ENCODE assay signal across 8 cellular contexts in the genomic region with DNA sequence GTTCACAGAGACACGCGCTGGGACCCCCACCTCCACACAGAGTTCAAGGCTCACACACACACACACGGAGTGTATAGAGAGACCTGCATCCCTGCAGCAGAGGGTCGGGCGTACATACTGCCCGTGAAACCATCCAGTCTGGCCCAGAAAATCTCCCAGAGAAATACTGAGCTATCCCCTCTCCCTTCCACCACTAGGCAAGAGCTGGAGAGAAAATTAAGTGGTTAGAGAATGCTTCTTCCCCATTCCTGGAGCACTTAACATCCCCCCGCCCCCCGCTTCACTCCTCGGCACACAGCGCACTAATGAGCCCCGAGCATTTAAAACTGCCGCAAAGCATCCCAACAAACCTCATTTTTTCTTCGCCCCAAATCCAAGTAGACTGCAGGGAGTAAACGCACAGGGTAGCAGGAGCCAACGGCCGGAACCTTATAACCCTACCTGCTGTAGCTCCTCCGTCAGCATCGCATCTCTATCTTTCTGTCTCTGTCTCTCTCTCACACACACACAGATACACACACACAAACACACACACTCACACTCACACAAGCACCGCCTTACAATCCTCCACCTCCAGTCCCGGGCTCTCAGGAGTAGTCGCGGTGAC. TPM values are rescaled to one million over a fixed set of nuclear protein-coding genes. Genes with fewer than 3 reads are reported as not detected.
A peak's percentile ranks its signal among the peaks of the same experiment; 100 is the strongest.
DNase-seq lines count a peak whose midpoint lies in the region; ATAC-seq and TF ChIP-seq lines count a peak whose summit lies in the region.

No MANE protein-coding gene starts in this region.

- 0 out of 2 replicates have a peak, but pooled peaks cover 5% of the 10 kb centered on the region for H3K79me2 ChIP-seq in PC-3 (ENCODE audit: low read length)

- peak overlapping the region; percentile 83 for H3K4me2 ChIP-seq in PC-3 (ENCODE audit: low read length)

- peak overlapping the region; percentile 89 for H3K4me3 ChIP-seq in PC-3 (ENCODE audit: low read length)
- peak overlapping the region; percentile 96 for H3K4me3 ChIP-seq in coronary artery
- peak overlapping the region; percentile 51 for H3K4me3 ChIP-seq in lung

- TF ChIP-seq CTCF in PC-3 (conservative IDR thresholded peaks at IDR 0.05; ENCODE audit: low read depth, low read length) (no peak), coronary artery (IDR thresholded peaks at IDR 0.05) (no peak), lung (IDR thresholded peaks at IDR 0.05; ENCODE audit: control extremely low read depth, extremely low read depth) (no peak), type B pancreatic cell (conservative IDR thresholded peaks at IDR 0.05) (peak; percentile 30)

- whole genome bisulfite sequencing in lung, 2 donors = 0% methylated on average over 22 of the region's 22 CpGs

- ATAC-seq in GM19395 (IDR thresholded peaks at IDR 0.05; ENCODE audit: unreplicated experiment) = peak; percentile 7
- peak; percentile 2 for ATAC-seq in PC-3
- ATAC-seq in lung (ENCODE audit: insufficient read depth, low FRiP score) = peak; percentile 0
- no peak for ATAC-seq in GM21529 (IDR thresholded peaks at IDR 0.05; ENCODE audit: unreplicated experiment)

- H3K9me3 ChIP-seq in PC-3 (ENCODE audit: low read length) (no peaks in the 10 kb centered on the region), lung (ENCODE audit: control insufficient read depth in 2 of 2, insufficient read depth in 1 of 2, low read length in 1 of 2) (no peaks in the 10 kb centered on the region)

- peak overlapping the region; percentile 91 for H2AFZ ChIP-seq in PC-3 (ENCODE audit: low read length)

- intact Hi-C loops in PC-3 (cut with micrococcal nuclease) = loop anchor here (2.0 to 5.0 kb wide), 4 partner anchors 23 to 366 kb away; no protein-coding TSS in a partner anchor

- peak overlapping the region; percentile 61 for H3K9ac ChIP-seq in PC-3 (ENCODE audit: low read length)

- H3K9me2 ChIP-seq in PC-3 (replicated peaks; ENCODE audit: low read length) = no peaks in the 10 kb centered on the region

- no peaks in the 10 kb centered on the region for H4K20me1 ChIP-seq in PC-3 (ENCODE audit: low read length)

- H3K27me3 Mint-ChIP-seq in type B pancreatic cell = peaks cover 10% of the 10 kb centered on the region

- H3K9me3 Mint-ChIP-seq in type B pancreatic cell = no peaks in the 10 kb centered on the region

- H3K4me1 ChIP-seq in PC-3 (ENCODE audit: insufficient read depth, low read length) = peaks cover 15% of the 10 kb centered on the region
- peaks cover 3 to 8% of the 10 kb centered on the region in 2 donors for H3K4me1 ChIP-seq in lung (ENCODE audit: control insufficient read depth in 2 of 2, insufficient read depth in 2 of 2, low read length in 2 of 2)

- H3K4me1 Mint-ChIP-seq in type B pancreatic cell (ENCODE audit: unreplicated experiment) = peaks cover 9% of the 10 kb centered on the region

- no peaks in the 10 kb centered on the region for H3F3A ChIP-seq in PC-3 (ENCODE audit: low read length, unreplicated experiment)

- no peaks in the 10 kb centered on the region for H3K27me3 ChIP-seq in PC-3 (ENCODE audit: low read length)
- no peaks in the 10 kb centered on the region for H3K27me3 ChIP-seq in lung (ENCODE audit: control insufficient read depth, insufficient read depth)

- H3K27ac Mint-ChIP-seq in type B pancreatic cell = no peak overlapping the region

- DNase-seq in CD1c-positive myeloid dendritic cell (ENCODE audit: extremely low spot score) (peak; percentile 67), PC-3 (peak; percentile 27), coronary artery (ENCODE audit: low spot score) (peak; percentile 78), lung (ENCODE audit: low spot score) (peak; percentile 48), type B pancreatic cell (ENCODE audit: extremely low spot score, unreplicated experiment) (no peak), NCI-H187 treated with DMSO at 0.1 percent for 48 hours (lab: John Stamatoyannopoulos, UW) (no peak)

- TSS peak; percentile 70 for BruUV-seq in PC-3 (replicated peaks; lab: Mats Ljungman, UMichigan)

- CTCF ChIA-PET in PC-3 (lab: Charles Lee) = interaction anchor here (0.5 to 2.6 kb wide), 10 partner anchors 145 to 429 kb away, joined by 3 to 11 read pairs (median 4); no protein-coding TSS in a partner anchor

- H3K36me3 Mint-ChIP-seq in type B pancreatic cell = peaks cover 21% of the 10 kb centered on the region

- H3K36me3 ChIP-seq in PC-3 (ENCODE audit: low read depth, low read length) = no peaks in the 10 kb centered on the region
- peaks cover 0 to 5% of the 10 kb centered on the region in 2 donors for H3K36me3 ChIP-seq in lung (ENCODE audit: control insufficient read depth in 2 of 2, insufficient read depth in 2 of 2, low read length in 2 of 2)

- POLR2A ChIA-PET in PC-3 (lab: Charles Lee; ENCODE audit: unreplicated experiment) = interaction anchor here (0.5 to 1.2 kb wide), 5 partner anchors 61 to 396 kb away, joined by 3 to 9 read pairs (median 3); no protein-coding TSS in a partner anchor

- no peak overlapping the region for H3K4me3 Mint-ChIP-seq in type B pancreatic cell

- peak overlapping the region; percentile 35 for H3K27ac ChIP-seq in PC-3 (ENCODE audit: low read length)
- peak overlapping the region; percentile 73 to 100 for H3K27ac ChIP-seq in coronary artery
- peak overlapping the region; percentile 66 to 94 for H3K27ac ChIP-seq in lung (ENCODE audit: low read depth in 1 of 2, low read length in 1 of 2)

RNA-seq across cellular contexts. Expression of a gene that starts 0.4 kb away (rescaled TPM):
- total RNA-seq in PC-3 (2014; rRNA removed) = 5.1 and 6.2 TPM in 2 replicates
- total RNA-seq in lung = 10 to 100 TPM; 12.0 to 17.2 TPM
- polyA plus RNA-seq in lung = 10 to 100 TPM in 1 of 2 donors, 1 to 10 TPM in 1; 5.3 to 11.0 TPM
- 19.6 and 29.4 TPM in 2 replicates for total RNA-seq in type B pancreatic cell (ENCODE audit: low replicate concordance)

Comparison
In these comparisons a context has a peak if more than half of its experiments do, and no peak if none do; other contexts are left out.
1. DNase-seq: peak in CD1c-positive myeloid dendritic cell (single experiment), PC-3 (single experiment), coronary artery (single experiment) and lung (single experiment); none in type B pancreatic cell (single experiment) and NCI-H187 treated with DMSO at 0.1 percent for 48 hours (single experiment).
2. H3K27ac ChIP-seq: peak in every context shown above with its lines; median percentile 86 in coronary artery; 80 in lung; 35 in PC-3.
3. Peak in every context shown above with its lines, with median percentiles within 50 percentile points of each other: H3K4me3 ChIP-seq.